Comparison of ENCODE assay signal across 34 cellular contexts in the genomic region with DNA sequence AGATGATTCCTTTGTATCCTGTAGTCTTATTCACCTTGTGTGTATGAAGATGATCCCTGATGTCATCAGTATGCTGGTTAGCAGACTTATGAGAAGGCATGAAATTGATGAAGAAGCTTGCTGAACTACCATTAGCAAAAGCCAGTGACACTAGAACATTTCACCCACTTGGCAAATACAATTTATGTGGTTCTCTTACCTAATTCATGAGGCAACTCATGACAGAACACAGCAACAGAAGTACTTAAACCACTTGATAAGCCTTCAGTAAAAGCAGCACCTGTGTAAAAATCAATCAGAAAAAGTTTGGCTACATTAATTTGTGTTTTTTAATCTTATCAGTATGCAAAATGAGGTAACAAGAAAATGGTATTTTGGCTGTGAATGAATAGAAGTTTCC.
"Had no signal": no experiment of that assay in that cellular context is flagged by ENCODE, and none has a peak within 500 bp of the region (broad histone marks: within the 10 kb centered on the region; RNA-seq: fewer than 3 reads in every experiment).

No MANE protein-coding gene starts in this region.

- DNase-seq: activated CD4-positive, alpha-beta memory T cell treated with anti-CD3 and anti-CD28 coated beads, Interleukin-2, amount 10 ng/mL, durations not matched to agents 7 days and 5 days; activated CD4-positive, alpha-beta T cell treated with anti-CD3 and anti-CD28 coated beads for 1 hour; activated CD4-positive, alpha-beta T cell treated with anti-CD3 and anti-CD28 coated beads for 36 hours; activated CD4-positive, alpha-beta T cell treated with anti-CD3 and anti-CD28 coated beads for 48 hours; activated CD4-positive, alpha-beta T cell treated with anti-CD3 and anti-CD28 coated beads, Interleukin-2, amount 10 ng/mL, durations not matched to agents 7 days and 5 days; activated CD4-positive, alpha-beta T cell treated with anti-CD3 and anti-CD28 coated beads, Interleukin-2, amount 50 U/mL, for 48 hours; activated CD4-positive, CD25-positive, alpha-beta regulatory T cell; activated CD8-positive, alpha-beta memory T cell treated with anti-CD3 and anti-CD28 coated beads for 24 hours; activated CD8-positive, alpha-beta memory T cell treated with anti-CD3 and anti-CD28 coated beads, Interleukin-2, amount 10 ng/mL, durations not matched to agents 7 days and 5 days; activated CD8-positive, alpha-beta memory T cell treated with anti-CD3 and anti-CD28 coated beads, Interleukin-2, amount 50 U/mL, for 48 hours; activated CD8-positive, alpha-beta T cell treated with anti-CD3 and anti-CD28 coated beads, Interleukin-2, amount 10 ng/mL, durations not matched to agents 7 days and 5 days; activated effector memory CD4-positive, alpha-beta T cell treated with Interleukin-2 at 50 U/mL for 16 hours; activated gamma-delta T cell; activated naive CD4-positive, alpha-beta T cell treated with anti-CD3 and anti-CD28 coated beads, Interleukin-2, amount 10 ng/mL, durations not matched to agents 7 days and 5 days; activated naive CD4-positive, alpha-beta T cell treated with Interleukin-2 at 50 U/mL for 16 hours; activated naive CD8-positive, alpha-beta T cell treated with anti-CD3 and anti-CD28 coated beads, Interleukin-2, amount 10 ng/mL, durations not matched to agents 7 days and 5 days; activated naive CD8-positive, alpha-beta T cell treated with anti-CD3 and anti-CD28 coated beads, Interleukin-2, amount 50 U/mL, for 24 hours; activated T-cell treated with anti-CD3 and anti-CD28 coated beads, Interleukin-2, amount 50 U/mL, for 4 hours; amniotic stem cell; aorta; brain microvascular endothelial cell; central memory CD4-positive, alpha-beta T cell; T-helper 1 cell; T-helper 2 cell; T-helper 9 cell; WERI-Rb-1 had no signal

- H3K4me3 ChIP-seq: breast epithelium had no signal

- H3K4me1 Mint-ChIP-seq: activated CD4-positive, alpha-beta memory T cell treated with anti-CD3 and anti-CD28 coated beads, Interleukin-2, amount 10 ng/mL, durations not matched to agents 7 days and 5 days; activated CD4-positive, alpha-beta T cell treated with anti-CD3 and anti-CD28 coated beads for 36 hours; activated CD4-positive, alpha-beta T cell treated with anti-CD3 and anti-CD28 coated beads, Interleukin-2, amount 10 ng/mL, durations not matched to agents 7 days and 5 days; activated CD8-positive, alpha-beta memory T cell treated with anti-CD3 and anti-CD28 coated beads, Interleukin-2, amount 10 ng/mL, durations not matched to agents 7 days and 5 days; activated naive CD4-positive, alpha-beta T cell treated with anti-CD3 and anti-CD28 coated beads, Interleukin-2, amount 10 ng/mL, durations not matched to agents 7 days and 5 days; activated naive CD4-positive, alpha-beta T cell treated with anti-CD3 and anti-CD28 coated beads, Interleukin-2, amount 50 U/mL, for 24 hours; activated naive CD8-positive, alpha-beta T cell treated with anti-CD3 and anti-CD28 coated beads, Interleukin-2, amount 50 U/mL, for 24 hours; WTC11 had no signal

- H3K27ac Mint-ChIP-seq: activated CD4-positive, alpha-beta memory T cell treated with anti-CD3 and anti-CD28 coated beads, Interleukin-2, amount 10 ng/mL, durations not matched to agents 7 days and 5 days; activated CD4-positive, alpha-beta T cell treated with anti-CD3 and anti-CD28 coated beads for 36 hours; activated CD4-positive, alpha-beta T cell treated with anti-CD3 and anti-CD28 coated beads, Interleukin-2, amount 10 ng/mL, durations not matched to agents 7 days and 5 days; activated CD8-positive, alpha-beta memory T cell treated with anti-CD3 and anti-CD28 coated beads, Interleukin-2, amount 10 ng/mL, durations not matched to agents 7 days and 5 days; activated CD8-positive, alpha-beta T cell treated with anti-CD3 and anti-CD28 coated beads, Interleukin-2, amount 10 ng/mL, durations not matched to agents 7 days and 5 days; activated naive CD4-positive, alpha-beta T cell treated with anti-CD3 and anti-CD28 coated beads, Interleukin-2, amount 10 ng/mL, durations not matched to agents 7 days and 5 days; activated naive CD4-positive, alpha-beta T cell treated with anti-CD3 and anti-CD28 coated beads, Interleukin-2, amount 50 U/mL, for 24 hours; activated naive CD8-positive, alpha-beta T cell; activated naive CD8-positive, alpha-beta T cell treated with anti-CD3 and anti-CD28 coated beads, Interleukin-2, amount 10 ng/mL, durations not matched to agents 7 days and 5 days; activated naive CD8-positive, alpha-beta T cell treated with anti-CD3 and anti-CD28 coated beads, Interleukin-2, amount 50 U/mL, for 24 hours; activated T-helper 2 cell treated with anti-CD3 and anti-CD28 coated beads, Interferon-gamma antibody, Interleukin-2, Interleukin-4, amounts not matched to agents 10 μg/mL and 5 μg/mL and 100 μg/mL, durations not matched to agents 14 hours and 24 hours and 36 hours; T-helper 1 cell treated with Interleukin-12 subunit alpha and Interleukin-12 subunit beta and Interleukin-4 antibody, amounts not matched to agents 30 μg/mL and 1 μg/mL, for 36 hours; T-helper 2 cell treated with Interferon-gamma antibody and Interleukin-4, amounts not matched to agents 5 μg/mL and 100 μg/mL, for 36 hours; WTC11 had no signal

- H3K27me3 ChIP-seq: brain microvascular endothelial cell, breast epithelium had no signal

- H3K4me3 Mint-ChIP-seq: activated CD4-positive, alpha-beta memory T cell treated with anti-CD3 and anti-CD28 coated beads, Interleukin-2, amount 10 ng/mL, durations not matched to agents 7 days and 5 days; activated CD4-positive, alpha-beta T cell treated with anti-CD3 and anti-CD28 coated beads for 36 hours; activated CD4-positive, alpha-beta T cell treated with anti-CD3 and anti-CD28 coated beads, Interleukin-2, amount 10 ng/mL, durations not matched to agents 7 days and 5 days; activated CD8-positive, alpha-beta memory T cell treated with anti-CD3 and anti-CD28 coated beads, Interleukin-2, amount 10 ng/mL, durations not matched to agents 7 days and 5 days; activated CD8-positive, alpha-beta T cell treated with anti-CD3 and anti-CD28 coated beads, Interleukin-2, amount 10 ng/mL, durations not matched to agents 7 days and 5 days; activated naive CD4-positive, alpha-beta T cell treated with anti-CD3 and anti-CD28 coated beads, Interleukin-2, amount 10 ng/mL, durations not matched to agents 7 days and 5 days; activated naive CD4-positive, alpha-beta T cell treated with anti-CD3 and anti-CD28 coated beads, Interleukin-2, amount 50 U/mL, for 24 hours; activated naive CD8-positive, alpha-beta T cell; activated naive CD8-positive, alpha-beta T cell treated with anti-CD3 and anti-CD28 coated beads, Interleukin-2, amount 10 ng/mL, durations not matched to agents 7 days and 5 days; activated naive CD8-positive, alpha-beta T cell treated with anti-CD3 and anti-CD28 coated beads, Interleukin-2, amount 50 U/mL, for 24 hours; activated T-cell treated with anti-CD3 and anti-CD28 coated beads, Interleukin-2, amount 50 U/mL, for 4 hours; T-helper 1 cell treated with Interleukin-12 subunit alpha and Interleukin-12 subunit beta and Interleukin-4 antibody, amounts not matched to agents 30 μg/mL and 1 μg/mL, for 36 hours; T-helper 2 cell treated with Interferon-gamma antibody and Interleukin-4, amounts not matched to agents 5 μg/mL and 100 μg/mL, for 36 hours; WTC11 had no signal

- H3K27ac ChIP-seq: brain microvascular endothelial cell, breast epithelium, WERI-Rb-1 had no signal

- ATAC-seq: activated CD4-positive, alpha-beta T cell treated with anti-CD3 and anti-CD28 coated beads for 36 hours; activated CD4-positive, CD25-positive, alpha-beta regulatory T cell treated with anti-CD3 and anti-CD28 coated beads, Interleukin-2, amount 50 U/mL, for 24 hours; activated CD8-positive, alpha-beta memory T cell treated with anti-CD3 and anti-CD28 coated beads, Interleukin-2, amount 10 ng/mL, durations not matched to agents 7 days and 5 days; activated CD8-positive, alpha-beta T cell treated with anti-CD3 and anti-CD28 coated beads, Interleukin-2, amount 10 ng/mL, durations not matched to agents 7 days and 5 days; activated naive CD8-positive, alpha-beta T cell treated with anti-CD3 and anti-CD28 coated beads, Interleukin-2, amount 50 U/mL, for 24 hours; activated T-cell treated with anti-CD3 and anti-CD28 coated beads, Interleukin-2, amount 50 U/mL, for 4 hours; WTC11 had no signal

- H3K27me3 Mint-ChIP-seq: activated CD4-positive, alpha-beta memory T cell treated with anti-CD3 and anti-CD28 coated beads, Interleukin-2, amount 10 ng/mL, durations not matched to agents 7 days and 5 days; activated CD4-positive, alpha-beta T cell treated with anti-CD3 and anti-CD28 coated beads for 36 hours; activated CD4-positive, alpha-beta T cell treated with anti-CD3 and anti-CD28 coated beads, Interleukin-2, amount 10 ng/mL, durations not matched to agents 7 days and 5 days; activated CD8-positive, alpha-beta memory T cell treated with anti-CD3 and anti-CD28 coated beads, Interleukin-2, amount 10 ng/mL, durations not matched to agents 7 days and 5 days; activated naive CD4-positive, alpha-beta T cell treated with anti-CD3 and anti-CD28 coated beads, Interleukin-2, amount 10 ng/mL, durations not matched to agents 7 days and 5 days; activated naive CD4-positive, alpha-beta T cell treated with anti-CD3 and anti-CD28 coated beads, Interleukin-2, amount 50 U/mL, for 24 hours; activated naive CD8-positive, alpha-beta T cell; activated naive CD8-positive, alpha-beta T cell treated with anti-CD3 and anti-CD28 coated beads, Interleukin-2, amount 10 ng/mL, durations not matched to agents 7 days and 5 days; activated naive CD8-positive, alpha-beta T cell treated with anti-CD3 and anti-CD28 coated beads, Interleukin-2, amount 50 U/mL, for 24 hours had no signal

- H3K4me1 ChIP-seq: breast epithelium had no signal

- H3K9me3 ChIP-seq: breast epithelium had no signal

- H3K9me3 Mint-ChIP-seq: activated CD4-positive, alpha-beta memory T cell treated with anti-CD3 and anti-CD28 coated beads, Interleukin-2, amount 10 ng/mL, durations not matched to agents 7 days and 5 days; activated CD4-positive, alpha-beta T cell treated with anti-CD3 and anti-CD28 coated beads, Interleukin-2, amount 10 ng/mL, durations not matched to agents 7 days and 5 days; activated naive CD4-positive, alpha-beta T cell treated with anti-CD3 and anti-CD28 coated beads, Interleukin-2, amount 10 ng/mL, durations not matched to agents 7 days and 5 days; activated naive CD4-positive, alpha-beta T cell treated with anti-CD3 and anti-CD28 coated beads, Interleukin-2, amount 50 U/mL, for 24 hours; activated naive CD8-positive, alpha-beta T cell treated with anti-CD3 and anti-CD28 coated beads, Interleukin-2, amount 10 ng/mL, durations not matched to agents 7 days and 5 days; activated naive CD8-positive, alpha-beta T cell treated with anti-CD3 and anti-CD28 coated beads, Interleukin-2, amount 50 U/mL, for 24 hours; activated T-cell treated with anti-CD3 and anti-CD28 coated beads, Interleukin-2, amount 50 U/mL, for 4 hours; activated T-helper 2 cell treated with anti-CD3 and anti-CD28 coated beads, Interferon-gamma antibody, Interleukin-2, Interleukin-4, amounts not matched to agents 10 μg/mL and 5 μg/mL and 100 μg/mL, durations not matched to agents 14 hours and 24 hours and 36 hours; T-helper 1 cell treated with Interleukin-12 subunit alpha and Interleukin-12 subunit beta and Interleukin-4 antibody, amounts not matched to agents 30 μg/mL and 1 μg/mL, for 36 hours; T-helper 2 cell treated with Interferon-gamma antibody and Interleukin-4, amounts not matched to agents 5 μg/mL and 100 μg/mL, for 36 hours; WTC11 had no signal
